ENCODE assay signal across 13 cellular contexts in genomic region chr5:159211712-159212111, GRCh38. TPM values are rescaled to one million over a fixed set of nuclear protein-coding genes. Genes with fewer than 3 reads are reported as not detected.
A peak's percentile ranks its signal among the peaks of the same experiment; 100 is the strongest.
DNase-seq lines count a peak whose midpoint lies in the region; ATAC-seq and TF ChIP-seq lines count a peak whose summit lies in the region.
"Had no signal": no experiment of that assay in that cellular context is flagged by ENCODE, and none has a peak within 500 bp of the region (broad histone marks: within the 10 kb centered on the region; RNA-seq: fewer than 3 reads in every experiment).

No MANE protein-coding gene starts in this region.

- H3K4me1 ChIP-seq in mucosa of rectum (ENCODE audit: control insufficient read depth in 2 of 2, insufficient read depth in 2 of 2, low read length in 2 of 2), result peaks cover 10 to 27% of the 10 kb centered on the region in 2 donors

- peak overlapping the region; percentile 92 for H3K27ac Mint-ChIP-seq in Calu3 (ENCODE audit: unreplicated experiment)

- H3K4me3 Mint-ChIP-seq in Calu3 (ENCODE audit: low read depth, unreplicated experiment), result peak overlapping the region; percentile 95

- no peak overlapping the region for H3K9ac ChIP-seq in mucosa of rectum (ENCODE audit: low read depth in 1 of 2, low read length in 2 of 2)

- peak overlapping the region; percentile 78 for H3K27ac ChIP-seq in HL-60 (replicated peaks)
- peak overlapping the region; percentile 28 to 31 for H3K27ac ChIP-seq in mucosa of rectum (ENCODE audit: low read depth in 2 of 2, low read length in 2 of 2)

- peaks cover 70% of the 10 kb centered on the region for H3K36me3 Mint-ChIP-seq in Calu3 (ENCODE audit: insufficient read depth, unreplicated experiment)

- no peak for TF ChIP-seq CTCF in Calu3 (IDR thresholded peaks at IDR 0.05; ENCODE audit: unreplicated experiment)
- no peak for TF ChIP-seq CTCF in HL-60 (IDR thresholded peaks at IDR 0.05; ENCODE audit: insufficient read depth, low read length)

- no peaks in the 10 kb centered on the region for H3K27me3 Mint-ChIP-seq in Calu3 (ENCODE audit: unreplicated experiment)

- H3K4me1 Mint-ChIP-seq in Calu3 (ENCODE audit: low read depth, unreplicated experiment), result peaks cover 68% of the 10 kb centered on the region

- BruUV-seq in Calu3 (replicated peaks; lab: Mats Ljungman, UMichigan), result no TSS peak

- CTCF ChIA-PET in Calu3 (lab: Charles Lee), result interaction anchor here (1.1 to 1.6 kb wide), 2 partner anchors 29 to 33 kb away, joined by 3 read pairs; no protein-coding TSS in a partner anchor

- no peaks in the 10 kb centered on the region for H3K9me3 ChIP-seq in mucosa of rectum (ENCODE audit: control insufficient read depth in 2 of 2, low read length in 2 of 2)
- H3K9me3 ChIP-seq: Caco-2 had no signal

- H3K9me3 Mint-ChIP-seq in Calu3 (ENCODE audit: low read depth, unreplicated experiment), result no peaks in the 10 kb centered on the region

- H3K27me3 ChIP-seq in HL-60 (ENCODE audit: insufficient read depth, poor library complexity, severe bottlenecking), result no peaks in the 10 kb centered on the region
- no peaks in the 10 kb centered on the region for H3K27me3 ChIP-seq in mucosa of rectum (ENCODE audit: control insufficient read depth in 2 of 2, insufficient read depth in 2 of 2, low read length in 2 of 2)

- DNase-seq in Calu3, result peak; percentile 32
- peak in 1 of 2 experiments; percentile 45 for DNase-seq in HL-60 (ENCODE audit: low read depth in 1 of 2, low spot score in 1 of 2)
- DNase-seq in NCI-H2196 (lab: John Stamatoyannopoulos, UW; ENCODE audit: unreplicated experiment), result no peak
- DNase-seq in cardiac septum (ENCODE audit: low spot score), result no peak
- DNase-seq: activated naive CD4-positive, alpha-beta T cell; Caco-2; kidney; NCI-H2107; right cardiac atrium; T1000 had no signal

- ATAC-seq in SK-N-SH treated with all-trans-retinoic acid at 6 μM for 48 hours, result no peak
- no peak for ATAC-seq in HG03565 (IDR thresholded peaks at IDR 0.05; ENCODE audit: unreplicated experiment)
- ATAC-seq: right cardiac atrium had no signal

- intact Hi-C loops in Calu3 (cut with micrococcal nuclease; ENCODE audit: unreplicated experiment), result loop anchor here (5.0 to 10.0 kb wide), 2 partner anchors 106 to 1327 kb away; no protein-coding TSS in a partner anchor
- intact Hi-C loops in cardiac septum (cut with DNase I), result no loop called here

- H3K4me3 ChIP-seq in HL-60 (replicated peaks; ENCODE audit: insufficient read depth, low read length), result no peak overlapping the region
- H3K4me3 ChIP-seq in mucosa of rectum (ENCODE audit: low read length in 2 of 2), result no peak overlapping the region

- H3K36me3 ChIP-seq in mucosa of rectum (ENCODE audit: control insufficient read depth in 2 of 2, insufficient read depth in 2 of 2, low read length in 2 of 2), result no peaks in the 10 kb centered on the region

TF ChIP-seq in SK-N-SH treated with all-trans-retinoic acid at 6 μM for 48 hours, 23 proteins besides CTCF, POLR2A, EP300 and RAD21:
- no peak for TF ChIP-seq CSDC2 (CRISPR knock-in tag; IDR thresholded peaks at IDR 0.05)
- 0 out of 2 replicates have a peak, but pooled peaks have one; percentile 20 for TF ChIP-seq TCF4 (CRISPR knock-in tag; IDR thresholded peaks at IDR 0.05; ENCODE audit: borderline replicate concordance)
- no peak for TF ChIP-seq ZNF70 (CRISPR knock-in tag; IDR thresholded peaks at IDR 0.05)
- no peak for TF ChIP-seq SNAI2 (CRISPR knock-in tag; IDR thresholded peaks at IDR 0.05)
- TF ChIP-seq TSHZ2 (CRISPR knock-in tag; IDR thresholded peaks at IDR 0.05), result no peak

RNA-seq across cellular contexts. Expression of gene RNF145, which starts 2.4 kb away (rescaled TPM):
- total RNA-seq in Calu3 (2022), result 169 and 193 TPM in 2 replicates
- total RNA-seq in cardiac septum, result 25.4 TPM

RNA-seq across cellular contexts. Expression of gene UBLCP1, which starts 51.4 kb away (rescaled TPM):
- total RNA-seq in Calu3 (2022) (35.8 and 39.5 TPM in 2 replicates), cardiac septum (15.9 TPM)
